1 cellular context compared by ENCODE assay signal in genomic region chr17:68600123-68600880, GRCh38.
A peak's percentile ranks its signal among the peaks of the same experiment; 100 is the strongest.
TF ChIP-seq lines count a peak whose summit lies in the region.

No MANE protein-coding gene starts in this region.

TF ChIP-seq in HepG2, 621 proteins besides CTCF, POLR2A, EP300 and RAD21 (continued from another document and continues in another):
- TF ChIP-seq UBTF (CRISPR knock-in tag; IDR thresholded peaks at IDR 0.05) (peak; percentile 99), ZNF333 (CRISPR knock-in tag; IDR thresholded peaks at IDR 0.05; ENCODE audit: borderline replicate concordance) (peak; percentile 98), ZNF138 (CRISPR knock-in tag; IDR thresholded peaks at IDR 0.05; ENCODE audit: low read depth) (no peak; the same call in 1 of the 2 replicates), FOXK2 (IDR thresholded peaks at IDR 0.05) (no peak), CSRNP2 (CRISPR knock-in tag; conservative IDR thresholded peaks at IDR 0.05; ENCODE audit: low read depth) (no peak; the same call in 1 of the 2 replicates), HNF4G (IDR thresholded peaks at IDR 0.05; ENCODE audit: borderline replicate concordance, low read depth, low read length) (no peak), HNF4G (CRISPR knock-in tag; IDR thresholded peaks at IDR 0.05; ENCODE audit: borderline replicate concordance, low read depth) (peak; percentile 66; the same call in 1 of the 2 replicates), SETDB1 (CRISPR knock-in tag; IDR thresholded peaks at IDR 0.05; ENCODE audit: borderline replicate concordance) (no peak), ZFP36L1 (CRISPR knock-in tag; IDR thresholded peaks at IDR 0.05) (no peak), NFATC3 (CRISPR knock-in tag; IDR thresholded peaks at IDR 0.05) (no peak), ZBTB3 (CRISPR knock-in tag; IDR thresholded peaks at IDR 0.05; ENCODE audit: borderline replicate concordance, low read depth) (no peak; the same call in 1 of the 2 replicates), CENPBD1 (CRISPR knock-in tag; IDR thresholded peaks at IDR 0.05; ENCODE audit: borderline replicate concordance, low read depth) (no peak; the same call in 1 of the 2 replicates), ZSCAN21 (CRISPR knock-in tag; IDR thresholded peaks at IDR 0.05; ENCODE audit: borderline replicate concordance) (no peak; the same call in 1 of the 2 replicates), RBM22 (optimal IDR thresholded peaks at IDR 0.05; ENCODE audit: low read length) (no peak), SAFB2 (CRISPR knock-in tag; IDR thresholded peaks at IDR 0.05; ENCODE audit: borderline replicate concordance, low read depth) (peak; percentile 83; the same call in 1 of the 2 replicates), CERS6 (CRISPR knock-in tag; IDR thresholded peaks at IDR 0.05) (no peak), MAX (IDR thresholded peaks at IDR 0.05) (peak; percentile 54), RARA (CRISPR knock-in tag; IDR thresholded peaks at IDR 0.05) (no peak), NR1H2 (CRISPR knock-in tag; IDR thresholded peaks at IDR 0.05; ENCODE audit: borderline replicate concordance, low read depth) (no peak), ZNF441 (CRISPR knock-in tag; IDR thresholded peaks at IDR 0.05; ENCODE audit: borderline replicate concordance) (peak; percentile 86; the same call in 1 of the 2 replicates), TAF1 (CRISPR knock-in tag; IDR thresholded peaks at IDR 0.05) (peak; percentile 60; the same call in 1 of the 2 replicates), YEATS4 (CRISPR knock-in tag; IDR thresholded peaks at IDR 0.05; ENCODE audit: borderline replicate concordance) (peak; percentile 43; the same call in 1 of the 2 replicates), DNMT1 (CRISPR knock-in tag; IDR thresholded peaks at IDR 0.05) (0 out of 2 replicates have a peak, but pooled peaks have one; percentile 69), NCOA2 (CRISPR knock-in tag; IDR thresholded peaks at IDR 0.05) (no peak), SOX5 (CRISPR knock-in tag; IDR thresholded peaks at IDR 0.05; ENCODE audit: borderline replicate concordance) (peak; percentile 24; the same call in 1 of the 2 replicates), ATF4 (CRISPR knock-in tag; IDR thresholded peaks at IDR 0.05) (no peak; a peak in 1 of 4 replicates), ATF6 (CRISPR knock-in tag; conservative IDR thresholded peaks at IDR 0.05) (no peak), BCL6 (CRISPR knock-in tag; IDR thresholded peaks at IDR 0.05) (peak; percentile 40; the same call in 1 of the 2 replicates), FOXA1 (IDR thresholded peaks at IDR 0.05) (no peak), FOXA1 (CRISPR knock-in tag; IDR thresholded peaks at IDR 0.05) (no peak), ZNF282 (IDR thresholded peaks at IDR 0.05; ENCODE audit: partially characterized antibody) (no peak), ZNF484 (CRISPR knock-in tag; IDR thresholded peaks at IDR 0.05; ENCODE audit: borderline replicate concordance, low read depth) (no peak), GATAD2A (CRISPR knock-in tag; IDR thresholded peaks at IDR 0.05) (peak; percentile 31; the same call in 1 of the 2 replicates), ZMAT5 (CRISPR knock-in tag; IDR thresholded peaks at IDR 0.05; ENCODE audit: borderline replicate concordance, low read depth) (no peak), ZNF513 (CRISPR knock-in tag; conservative IDR thresholded peaks at IDR 0.05) (no peak), JARID2 (CRISPR knock-in tag; IDR thresholded peaks at IDR 0.05; ENCODE audit: insufficient replicate concordance) (no peak), ZNF101 (CRISPR knock-in tag; IDR thresholded peaks at IDR 0.05; ENCODE audit: borderline replicate concordance, low read depth) (no peak), ZNF577 (CRISPR knock-in tag; IDR thresholded peaks at IDR 0.05; ENCODE audit: borderline replicate concordance, low read depth) (0 out of 2 replicates have a peak, but pooled peaks have one; percentile 68), HNRNPLL (IDR thresholded peaks at IDR 0.05; ENCODE audit: low read depth, low read length, poor library complexity, severe bottlenecking) (peak; percentile 83), HNRNPUL1 (IDR thresholded peaks at IDR 0.05; ENCODE audit: low read depth, low read length) (no peak), NFYC (CRISPR knock-in tag; IDR thresholded peaks at IDR 0.05) (no peak), ATF1 (CRISPR knock-in tag; IDR thresholded peaks at IDR 0.05) (no peak), ZNF644 (CRISPR knock-in tag; IDR thresholded peaks at IDR 0.05; ENCODE audit: low read depth) (no peak), TGIF2 (CRISPR knock-in tag; IDR thresholded peaks at IDR 0.05) (no peak; the same call in 1 of the 2 replicates), ELK4 (CRISPR knock-in tag; IDR thresholded peaks at IDR 0.05; ENCODE audit: borderline replicate concordance) (no peak), ZSCAN29 (CRISPR knock-in tag; conservative IDR thresholded peaks at IDR 0.05) (no peak; the same call in 1 of the 2 replicates), ARNT2 (CRISPR knock-in tag; IDR thresholded peaks at IDR 0.05; ENCODE audit: low read depth) (no peak; the same call in 1 of the 2 replicates), MATR3 (CRISPR knock-in tag; IDR thresholded peaks at IDR 0.05) (no peak), NBN (conservative IDR thresholded peaks at IDR 0.05) (no peak), HNRNPH1 (optimal IDR thresholded peaks at IDR 0.05; ENCODE audit: low read depth, low read length) (no peak), SRF (IDR thresholded peaks at IDR 0.05; ENCODE audit: low read depth, low read length) (no peak), HOXA9 (CRISPR knock-in tag; IDR thresholded peaks at IDR 0.05; ENCODE audit: borderline replicate concordance) (peak; percentile 54; the same call in 1 of the 2 replicates), ZNF382 (CRISPR knock-in tag; IDR thresholded peaks at IDR 0.05; ENCODE audit: borderline replicate concordance) (no peak), ZBTB42 (CRISPR knock-in tag; IDR thresholded peaks at IDR 0.05) (0 out of 2 replicates have a peak, but pooled peaks have one; percentile 30), RBAK (CRISPR knock-in tag; IDR thresholded peaks at IDR 0.05) (0 out of 2 replicates have a peak, but pooled peaks have one; percentile 34), CBX5 (CRISPR knock-in tag; IDR thresholded peaks at IDR 0.05; ENCODE audit: borderline replicate concordance) (no peak), PHF5A (CRISPR knock-in tag; IDR thresholded peaks at IDR 0.05; ENCODE audit: low read depth, unreplicated experiment) (no peak), ZNF878 (CRISPR knock-in tag; IDR thresholded peaks at IDR 0.05) (no peak), ZNF317 (CRISPR knock-in tag; IDR thresholded peaks at IDR 0.05) (peak; percentile 85)
